ENCODE assay signal across 1 cellular context in the genomic region with DNA sequence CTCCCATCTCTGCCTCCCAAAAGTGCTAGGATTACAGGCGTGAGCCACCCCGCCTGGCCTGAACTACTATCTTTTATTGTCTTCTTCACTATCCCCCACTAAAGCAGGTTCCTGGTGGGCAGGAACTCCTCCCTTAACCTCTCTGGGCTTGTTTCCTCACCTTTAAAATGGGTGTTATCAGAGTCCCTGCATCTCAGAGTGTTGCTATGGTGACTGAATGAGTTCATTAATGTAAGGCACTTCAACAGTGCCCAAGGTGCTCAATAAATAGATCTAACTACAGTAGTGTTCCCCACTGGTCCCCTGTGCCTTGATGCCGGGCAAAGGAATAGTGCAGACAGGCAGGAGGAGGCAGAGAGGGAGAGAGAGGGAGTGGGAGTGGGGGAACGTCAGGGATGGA.
TF ChIP-seq lines count a peak whose summit lies in the region.

No MANE protein-coding gene starts in this region.

TF ChIP-seq in GM23338, 12 proteins besides CTCF, POLR2A, EP300 and RAD21:
- no peak for TF ChIP-seq ZNF114 (CRISPR knock-in tag; IDR thresholded peaks at IDR 0.05)
- TF ChIP-seq STAT1 (IDR thresholded peaks at IDR 0.05; ENCODE audit: unreplicated experiment): no peak
- TF ChIP-seq, protein P1, sequence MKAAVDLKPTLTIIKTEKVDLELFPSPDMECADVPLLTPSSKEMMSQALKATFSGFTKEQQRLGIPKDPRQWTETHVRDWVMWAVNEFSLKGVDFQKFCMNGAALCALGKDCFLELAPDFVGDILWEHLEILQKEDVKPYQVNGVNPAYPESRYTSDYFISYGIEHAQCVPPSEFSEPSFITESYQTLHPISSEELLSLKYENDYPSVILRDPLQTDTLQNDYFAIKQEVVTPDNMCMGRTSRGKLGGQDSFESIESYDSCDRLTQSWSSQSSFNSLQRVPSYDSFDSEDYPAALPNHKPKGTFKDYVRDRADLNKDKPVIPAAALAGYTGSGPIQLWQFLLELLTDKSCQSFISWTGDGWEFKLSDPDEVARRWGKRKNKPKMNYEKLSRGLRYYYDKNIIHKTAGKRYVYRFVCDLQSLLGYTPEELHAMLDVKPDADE (IDR thresholded peaks at IDR 0.05): no peak
- no peak for TF ChIP-seq EZH2phosphoT487 (IDR thresholded peaks at IDR 0.05; ENCODE audit: unreplicated experiment)
- TF ChIP-seq, protein P2, sequence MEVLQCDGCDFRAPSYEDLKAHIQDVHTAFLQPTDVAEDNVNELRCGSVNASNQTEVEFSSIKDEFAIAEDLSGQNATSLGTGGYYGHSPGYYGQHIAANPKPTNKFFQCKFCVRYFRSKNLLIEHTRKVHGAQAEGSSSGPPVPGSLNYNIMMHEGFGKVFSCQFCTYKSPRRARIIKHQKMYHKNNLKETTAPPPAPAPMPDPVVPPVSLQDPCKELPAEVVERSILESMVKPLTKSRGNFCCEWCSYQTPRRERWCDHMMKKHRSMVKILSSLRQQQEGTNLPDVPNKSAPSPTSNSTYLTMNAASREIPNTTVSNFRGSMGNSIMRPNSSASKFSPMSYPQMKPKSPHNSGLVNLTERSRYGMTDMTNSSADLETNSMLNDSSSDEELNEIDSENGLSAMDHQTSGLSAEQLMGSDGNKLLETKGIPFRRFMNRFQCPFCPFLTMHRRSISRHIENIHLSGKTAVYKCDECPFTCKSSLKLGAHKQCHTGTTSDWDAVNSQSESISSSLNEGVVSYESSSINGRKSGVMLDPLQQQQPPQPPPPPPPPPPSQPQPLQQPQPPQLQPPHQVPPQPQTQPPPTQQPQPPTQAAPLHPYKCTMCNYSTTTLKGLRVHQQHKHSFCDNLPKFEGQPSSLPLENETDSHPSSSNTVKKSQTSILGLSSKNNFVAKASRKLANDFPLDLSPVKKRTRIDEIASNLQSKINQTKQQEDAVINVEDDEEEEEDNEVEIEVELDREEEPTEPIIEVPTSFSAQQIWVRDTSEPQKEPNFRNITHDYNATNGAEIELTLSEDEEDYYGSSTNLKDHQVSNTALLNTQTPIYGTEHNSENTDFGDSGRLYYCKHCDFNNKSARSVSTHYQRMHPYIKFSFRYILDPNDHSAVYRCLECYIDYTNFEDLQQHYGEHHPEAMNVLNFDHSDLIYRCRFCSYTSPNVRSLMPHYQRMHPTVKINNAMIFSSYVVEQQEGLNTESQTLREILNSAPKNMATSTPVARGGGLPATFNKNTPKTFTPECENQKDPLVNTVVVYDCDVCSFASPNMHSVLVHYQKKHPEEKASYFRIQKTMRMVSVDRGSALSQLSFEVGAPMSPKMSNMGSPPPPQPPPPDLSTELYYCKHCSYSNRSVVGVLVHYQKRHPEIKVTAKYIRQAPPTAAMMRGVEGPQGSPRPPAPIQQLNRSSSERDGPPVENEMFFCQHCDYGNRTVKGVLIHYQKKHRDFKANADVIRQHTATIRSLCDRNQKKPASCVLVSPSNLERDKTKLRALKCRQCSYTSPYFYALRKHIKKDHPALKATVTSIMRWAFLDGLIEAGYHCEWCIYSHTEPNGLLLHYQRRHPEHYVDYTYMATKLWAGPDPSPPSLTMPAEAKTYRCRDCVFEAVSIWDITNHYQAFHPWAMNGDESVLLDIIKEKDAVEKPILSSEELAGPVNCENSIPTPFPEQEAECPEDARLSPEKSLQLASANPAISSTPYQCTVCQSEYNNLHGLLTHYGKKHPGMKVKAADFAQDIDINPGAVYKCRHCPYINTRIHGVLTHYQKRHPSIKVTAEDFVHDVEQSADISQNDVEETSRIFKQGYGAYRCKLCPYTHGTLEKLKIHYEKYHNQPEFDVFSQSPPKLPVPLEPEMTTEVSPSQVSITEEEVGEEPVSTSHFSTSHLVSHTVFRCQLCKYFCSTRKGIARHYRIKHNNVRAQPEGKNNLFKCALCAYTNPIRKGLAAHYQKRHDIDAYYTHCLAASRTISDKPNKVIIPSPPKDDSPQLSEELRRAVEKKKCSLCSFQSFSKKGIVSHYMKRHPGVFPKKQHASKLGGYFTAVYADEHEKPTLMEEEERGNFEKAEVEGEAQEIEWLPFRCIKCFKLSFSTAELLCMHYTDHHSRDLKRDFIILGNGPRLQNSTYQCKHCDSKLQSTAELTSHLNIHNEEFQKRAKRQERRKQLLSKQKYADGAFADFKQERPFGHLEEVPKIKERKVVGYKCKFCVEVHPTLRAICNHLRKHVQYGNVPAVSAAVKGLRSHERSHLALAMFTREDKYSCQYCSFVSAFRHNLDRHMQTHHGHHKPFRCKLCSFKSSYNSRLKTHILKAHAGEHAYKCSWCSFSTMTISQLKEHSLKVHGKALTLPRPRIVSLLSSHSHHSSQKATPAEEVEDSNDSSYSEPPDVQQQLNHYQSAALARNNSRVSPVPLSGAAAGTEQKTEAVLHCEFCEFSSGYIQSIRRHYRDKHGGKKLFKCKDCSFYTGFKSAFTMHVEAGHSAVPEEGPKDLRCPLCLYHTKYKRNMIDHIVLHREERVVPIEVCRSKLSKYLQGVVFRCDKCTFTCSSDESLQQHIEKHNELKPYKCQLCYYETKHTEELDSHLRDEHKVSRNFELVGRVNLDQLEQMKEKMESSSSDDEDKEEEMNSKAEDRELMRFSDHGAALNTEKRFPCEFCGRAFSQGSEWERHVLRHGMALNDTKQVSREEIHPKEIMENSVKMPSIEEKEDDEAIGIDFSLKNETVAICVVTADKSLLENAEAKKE (CRISPR knock-in tag; IDR thresholded peaks at IDR 0.05): no peak
- TF ChIP-seq EZH2 (IDR thresholded peaks at IDR 0.05; ENCODE audit: low read depth, unreplicated experiment): no peak
- TF ChIP-seq, protein P3, sequence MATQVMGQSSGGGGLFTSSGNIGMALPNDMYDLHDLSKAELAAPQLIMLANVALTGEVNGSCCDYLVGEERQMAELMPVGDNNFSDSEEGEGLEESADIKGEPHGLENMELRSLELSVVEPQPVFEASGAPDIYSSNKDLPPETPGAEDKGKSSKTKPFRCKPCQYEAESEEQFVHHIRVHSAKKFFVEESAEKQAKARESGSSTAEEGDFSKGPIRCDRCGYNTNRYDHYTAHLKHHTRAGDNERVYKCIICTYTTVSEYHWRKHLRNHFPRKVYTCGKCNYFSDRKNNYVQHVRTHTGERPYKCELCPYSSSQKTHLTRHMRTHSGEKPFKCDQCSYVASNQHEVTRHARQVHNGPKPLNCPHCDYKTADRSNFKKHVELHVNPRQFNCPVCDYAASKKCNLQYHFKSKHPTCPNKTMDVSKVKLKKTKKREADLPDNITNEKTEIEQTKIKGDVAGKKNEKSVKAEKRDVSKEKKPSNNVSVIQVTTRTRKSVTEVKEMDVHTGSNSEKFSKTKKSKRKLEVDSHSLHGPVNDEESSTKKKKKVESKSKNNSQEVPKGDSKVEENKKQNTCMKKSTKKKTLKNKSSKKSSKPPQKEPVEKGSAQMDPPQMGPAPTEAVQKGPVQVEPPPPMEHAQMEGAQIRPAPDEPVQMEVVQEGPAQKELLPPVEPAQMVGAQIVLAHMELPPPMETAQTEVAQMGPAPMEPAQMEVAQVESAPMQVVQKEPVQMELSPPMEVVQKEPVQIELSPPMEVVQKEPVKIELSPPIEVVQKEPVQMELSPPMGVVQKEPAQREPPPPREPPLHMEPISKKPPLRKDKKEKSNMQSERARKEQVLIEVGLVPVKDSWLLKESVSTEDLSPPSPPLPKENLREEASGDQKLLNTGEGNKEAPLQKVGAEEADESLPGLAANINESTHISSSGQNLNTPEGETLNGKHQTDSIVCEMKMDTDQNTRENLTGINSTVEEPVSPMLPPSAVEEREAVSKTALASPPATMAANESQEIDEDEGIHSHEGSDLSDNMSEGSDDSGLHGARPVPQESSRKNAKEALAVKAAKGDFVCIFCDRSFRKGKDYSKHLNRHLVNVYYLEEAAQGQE (IDR thresholded peaks at IDR 0.05; ENCODE audit: unreplicated experiment): no peak
- TF ChIP-seq POLR2AphosphoS5 (IDR thresholded peaks at IDR 0.05; ENCODE audit: low read depth): no peak
- no peak for TF ChIP-seq JUNB (IDR thresholded peaks at IDR 0.05; ENCODE audit: unreplicated experiment)
- TF ChIP-seq ZNF331 (CRISPR knock-in tag; IDR thresholded peaks at IDR 0.05; ENCODE audit: low read depth): no peak
- no peak for TF ChIP-seq CREB1 (CRISPR knock-in tag; IDR thresholded peaks at IDR 0.05; ENCODE audit: low read depth)
- no peak for TF ChIP-seq NANOG (IDR thresholded peaks at IDR 0.05; ENCODE audit: borderline replicate concordance)
